Comparison of ENCODE assay signal across 8 cellular contexts in the genomic region with DNA sequence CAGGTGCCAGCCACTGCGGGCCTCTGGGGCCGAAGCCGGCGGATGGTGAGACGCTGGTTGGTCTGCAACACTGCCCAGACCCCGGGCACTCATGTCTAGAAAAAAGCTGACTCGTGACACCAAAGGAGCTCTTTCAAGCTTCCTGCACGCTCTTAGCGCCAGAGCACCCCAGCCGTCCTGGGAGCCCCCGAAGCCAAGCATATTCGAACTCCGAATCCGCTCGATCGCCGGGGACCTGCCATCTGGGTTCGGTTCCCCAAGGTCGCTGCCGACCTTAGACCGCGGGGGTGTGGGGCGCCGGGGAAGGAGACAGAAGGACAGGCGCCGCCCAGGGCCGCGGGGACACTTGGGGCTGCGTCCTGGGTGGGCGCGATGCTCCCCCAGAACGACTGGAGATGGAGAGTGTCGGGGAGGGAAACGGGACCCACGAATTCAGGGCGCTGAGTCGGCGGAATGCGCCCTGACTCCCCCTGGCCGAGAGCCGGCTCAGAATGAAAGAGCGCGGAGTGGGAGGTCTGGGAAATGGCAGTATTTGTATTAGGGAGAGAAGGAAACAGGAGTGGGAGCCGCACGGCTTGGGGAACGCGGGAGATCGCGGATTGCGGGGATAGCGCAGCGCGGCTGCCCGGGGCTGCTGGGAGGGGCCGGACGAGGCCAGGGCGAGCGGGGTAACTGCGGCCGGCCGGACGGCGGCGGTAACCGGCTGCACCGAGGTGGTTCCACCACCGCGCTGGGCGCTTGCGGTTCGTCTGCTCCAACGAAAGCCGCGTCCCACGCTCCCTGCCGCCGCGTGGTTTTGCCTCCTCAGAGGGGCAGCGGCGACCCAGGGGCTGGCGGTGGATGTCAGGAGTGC. TPM values are rescaled to one million over a fixed set of nuclear protein-coding genes. Genes with fewer than 3 reads are reported as not detected.
DNase-seq lines count a peak whose midpoint lies in the region; ATAC-seq and TF ChIP-seq lines count a peak whose summit lies in the region.

No MANE protein-coding gene starts in this region.

- H3K27ac ChIP-seq in WERI-Rb-1, result 0 out of 2 replicates have a peak overlapping the region, but pooled peaks have one; percentile 5
- H3K27ac ChIP-seq in esophagus (ENCODE audit: low read depth in 2 of 2, low read length in 1 of 2), result no peak overlapping the region
- no peak overlapping the region for H3K27ac ChIP-seq in muscle layer of duodenum (ENCODE audit: low read length)
- H3K27ac ChIP-seq in SJCRH30, result no peak overlapping the region

- peaks cover 8% of the 10 kb centered on the region for H3K9me3 ChIP-seq in WERI-Rb-1 (ENCODE audit: severe bottlenecking)
- H3K9me3 ChIP-seq in esophagus (ENCODE audit: control insufficient read depth in 2 of 2, insufficient read depth in 1 of 2, low read depth in 1 of 2, low read length in 1 of 2), result no peaks in the 10 kb centered on the region
- H3K9me3 ChIP-seq in muscle layer of duodenum (ENCODE audit: control insufficient read depth in 1 of 2, low read length in 2 of 2), result no peaks in the 10 kb centered on the region
- no peaks in the 10 kb centered on the region for H3K9me3 ChIP-seq in SJCRH30 (replicated peaks)

- no peak for TF ChIP-seq CTCF in WERI-Rb-1 (IDR thresholded peaks at IDR 0.05; ENCODE audit: low read depth, low read length)

- H3K4me1 ChIP-seq in esophagus (ENCODE audit: control insufficient read depth in 2 of 2, insufficient read depth in 2 of 2, low read length in 1 of 2) (peaks cover 0 to 6% of the 10 kb centered on the region in 2 donors), muscle layer of duodenum (ENCODE audit: control insufficient read depth in 1 of 2, insufficient read depth in 2 of 2, low read length in 2 of 2) (peaks cover 17 to 24% of the 10 kb centered on the region in 2 donors), SJCRH30 (peaks cover 8% of the 10 kb centered on the region; the same call in 1 of the 2 replicates)

- 4 to 7% methylated on average over 76 to 81 of the region's 81 CpGs for WGBS in esophagus, 2 donors

- H3K27me3 ChIP-seq in WERI-Rb-1 (ENCODE audit: insufficient read depth, low read depth, severe bottlenecking) (no peaks in the 10 kb centered on the region), esophagus (ENCODE audit: control insufficient read depth in 1 of 2, insufficient read depth in 2 of 2, low read length in 2 of 2) (no peaks in the 10 kb centered on the region), muscle layer of duodenum (ENCODE audit: low read depth, low read length) (no peaks in the 10 kb centered on the region), SJCRH30 (no peaks in the 10 kb centered on the region)

- H3K4me3 ChIP-seq in WERI-Rb-1 (ENCODE audit: low read depth, low read length) (no peak overlapping the region), esophagus (ENCODE audit: low read depth in 1 of 2, low read length in 2 of 2) (peak overlapping the region; percentile 53 to 58), muscle layer of duodenum (ENCODE audit: low read depth in 1 of 2, low read length in 2 of 2) (peak overlapping the region; percentile 64 to 84), SJCRH30 (no peak overlapping the region)

- DNase-seq in EL (peak; percentile 52), WERI-Rb-1 (no peak), NCI-H2171 treated with DMSO at 0.1 percent for 48 hours (lab: John Stamatoyannopoulos, UW) (no peak), NK-92 (lab: John Stamatoyannopoulos, UW; ENCODE audit: unreplicated experiment) (no peak), SJCRH30 (no peak)

- H3K36me3 ChIP-seq in WERI-Rb-1, result no peaks in the 10 kb centered on the region
- no peaks in the 10 kb centered on the region for H3K36me3 ChIP-seq in esophagus (ENCODE audit: control insufficient read depth in 2 of 2, insufficient read depth in 2 of 2, low read length in 1 of 2)
- no peaks in the 10 kb centered on the region for H3K36me3 ChIP-seq in muscle layer of duodenum (ENCODE audit: control insufficient read depth in 1 of 2, insufficient read depth in 2 of 2, low read length in 2 of 2)
- H3K36me3 ChIP-seq in SJCRH30, result no peaks in the 10 kb centered on the region

- peak; percentile 60 for ATAC-seq in GM21576 (IDR thresholded peaks at IDR 0.05; ENCODE audit: unreplicated experiment)

RNA-seq across cellular contexts. Expression of a gene that starts 20.1 kb away (rescaled TPM):
- 10 to 100 TPM; 23.3 to 57.9 TPM for polyA plus RNA-seq in esophagus
- 24.5 and 31.9 TPM in 2 replicates for total RNA-seq in SJCRH30 (2014; rRNA removed; shearing (Covaris generic))

RNA-seq across cellular contexts. Expression of a gene that starts 25.7 kb away (rescaled TPM):
- 1 to 10 TPM; 1.9 to 2.8 TPM for polyA plus RNA-seq in esophagus
- not detected in 2 replicates for total RNA-seq in SJCRH30 (2014; rRNA removed; shearing (Covaris generic))

Comparison
In these comparisons a context has a peak if more than half of its experiments do, and no peak if none do; other contexts are left out.
1. H3K4me3 ChIP-seq: peak in esophagus (2 of 2) and muscle layer of duodenum (2 of 2); none in WERI-Rb-1 (single experiment) and SJCRH30 (single experiment).